Comparison of ENCODE assay signal across 8 cellular contexts in the genomic region with DNA sequence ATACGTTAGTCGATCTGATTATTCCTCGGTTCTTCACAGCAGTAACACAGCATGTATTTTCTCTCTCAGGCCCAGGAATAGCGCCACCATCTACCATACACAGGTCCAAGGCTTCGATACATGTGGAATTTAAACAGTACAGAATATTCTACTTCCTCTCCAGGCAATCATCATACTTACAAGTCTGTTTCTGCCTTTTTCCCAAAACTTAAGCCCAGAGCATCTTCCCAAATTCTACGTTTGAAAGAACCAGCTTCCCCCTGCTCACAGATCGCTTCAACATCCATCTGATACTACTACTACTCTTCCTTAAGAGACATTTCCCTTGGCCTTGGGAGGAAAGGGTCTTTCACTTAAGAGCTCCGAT. TPM values are rescaled to one million over a fixed set of nuclear protein-coding genes. Genes with fewer than 3 reads are reported as not detected.
A peak's percentile ranks its signal among the peaks of the same experiment; 100 is the strongest.
DNase-seq lines count a peak whose midpoint lies in the region; ATAC-seq and TF ChIP-seq lines count a peak whose summit lies in the region.

No MANE protein-coding gene starts in this region.

- no peak for TF ChIP-seq CTCF in WTC11 (IDR thresholded peaks at IDR 0.05)
- peak; percentile 45 for TF ChIP-seq CTCF in foreskin keratinocyte (conservative IDR thresholded peaks at IDR 0.05)
- TF ChIP-seq CTCF in neutrophil (IDR thresholded peaks at IDR 0.05), result no peak

- peaks cover 7% of the 10 kb centered on the region for H3K36me3 Mint-ChIP-seq in activated CD4-positive, alpha-beta T cell treated with anti-CD3 and anti-CD28 coated beads, Interleukin-2, amount 10 ng/mL, durations not matched to agents 7 days and 5 days (ENCODE audit: low read depth)
- no peaks in the 10 kb centered on the region for H3K36me3 Mint-ChIP-seq in WTC11

- peaks cover 35% of the 10 kb centered on the region for H3K4me1 Mint-ChIP-seq in activated CD4-positive, alpha-beta T cell treated with anti-CD3 and anti-CD28 coated beads, Interleukin-2, amount 10 ng/mL, durations not matched to agents 7 days and 5 days
- peaks cover 18% of the 10 kb centered on the region for H3K4me1 Mint-ChIP-seq in WTC11

- no peaks in the 10 kb centered on the region for H3K36me3 ChIP-seq in neutrophil

- CTCF ChIA-PET in activated CD4-positive, alpha-beta T cell treated with anti-CD3 and anti-CD28 coated beads, Interleukin-2, amount 10 ng/mL, durations not matched to agents 7 days and 5 days (lab: Charles Lee), result interaction anchor here (0.6 to 1.6 kb wide), 6 partner anchors 9 to 146 kb away, joined by 3 to 7 read pairs (median 4); no protein-coding TSS in a partner anchor
- CTCF ChIA-PET in WTC11 (lab: Charles Lee), result interaction anchor here (0.6 to 1.5 kb wide), 4 partner anchors 9 to 614 kb away, joined by 3 to 5 read pairs (median 4); no protein-coding TSS in a partner anchor

- H3K27ac ChIP-seq in foreskin keratinocyte, result peak overlapping the region; percentile 31
- H3K27ac ChIP-seq in neutrophil, result peak overlapping the region; percentile 97

- POLR2A ChIA-PET in activated CD4-positive, alpha-beta T cell treated with anti-CD3 and anti-CD28 coated beads, Interleukin-2, amount 10 ng/mL, durations not matched to agents 7 days and 5 days (lab: Charles Lee), result interaction anchor here (0.7 kb wide), 2 partner anchors 26 to 601 kb away, joined by 3 read pairs; no protein-coding TSS in a partner anchor
- POLR2A ChIA-PET in WTC11 (lab: Charles Lee), result interaction anchor here (1.0 to 2.8 kb wide), 11 partner anchors 11 to 483 kb away, joined by 3 to 12 read pairs (median 4); partner anchors contain the start of genes ERO1A, GNPNAT1, NID2 and PSMC6

- H3K9me3 ChIP-seq in neutrophil, result no peaks in the 10 kb centered on the region

- H3K27me3 Mint-ChIP-seq in activated CD4-positive, alpha-beta T cell treated with anti-CD3 and anti-CD28 coated beads, Interleukin-2, amount 10 ng/mL, durations not matched to agents 7 days and 5 days, result peaks cover 20% of the 10 kb centered on the region
- peaks cover 12% of the 10 kb centered on the region for H3K27me3 Mint-ChIP-seq in WTC11 (ENCODE audit: low read depth)

- peak overlapping the region; percentile 93 for H3K27ac Mint-ChIP-seq in activated CD4-positive, alpha-beta T cell treated with anti-CD3 and anti-CD28 coated beads, Interleukin-2, amount 10 ng/mL, durations not matched to agents 7 days and 5 days
- H3K27ac Mint-ChIP-seq in WTC11, result peak overlapping the region; percentile 66

- peak overlapping the region; percentile 78 to 93 for H3K4me3 ChIP-seq in neutrophil (ENCODE audit: low read depth in 1 of 2, low read length in 1 of 2)

- no peak for DNase-seq in activated CD4-positive, alpha-beta T cell treated with anti-CD3 and anti-CD28 coated beads, Interleukin-2, amount 10 ng/mL, durations not matched to agents 7 days and 5 days
- DNase-seq in activated CD4-positive, alpha-beta T cell treated with anti-CD3 and anti-CD28 coated beads, Interleukin-2, amount 50 U/mL, for 48 hours, result no peak
- DNase-seq in NCI-H1105 treated with DMSO at 0.1 percent for 48 hours (lab: John Stamatoyannopoulos, UW), result peak; percentile 61
- DNase-seq in WTC11 (ENCODE audit: low spot score), result no peak
- peak; percentile 9 to 47 for DNase-seq in foreskin keratinocyte
- no peak for DNase-seq in retina

- H3K4me1 ChIP-seq in foreskin keratinocyte, result peaks cover 3% of the 10 kb centered on the region
- peaks cover 25% of the 10 kb centered on the region in 2 experiments for H3K4me1 ChIP-seq in neutrophil (ENCODE audit: control insufficient read depth in 1 of 2, insufficient read depth in 1 of 2, low read depth in 1 of 2, low read length in 1 of 2)

- H3K27me3 ChIP-seq in foreskin keratinocyte, result peaks cover 5% of the 10 kb centered on the region
- peaks cover 15% of the 10 kb centered on the region for H3K27me3 ChIP-seq in neutrophil

- H3K4me3 Mint-ChIP-seq in activated CD4-positive, alpha-beta T cell treated with anti-CD3 and anti-CD28 coated beads, Interleukin-2, amount 10 ng/mL, durations not matched to agents 7 days and 5 days, result peak overlapping the region; percentile 84
- H3K4me3 Mint-ChIP-seq in WTC11, result peak overlapping the region; percentile 79

- no peaks in the 10 kb centered on the region for H3K9me3 Mint-ChIP-seq in activated CD4-positive, alpha-beta T cell treated with anti-CD3 and anti-CD28 coated beads, Interleukin-2, amount 10 ng/mL, durations not matched to agents 7 days and 5 days
- H3K9me3 Mint-ChIP-seq in WTC11, result no peaks in the 10 kb centered on the region

- no peak for ATAC-seq in WTC11
- no peak for ATAC-seq in foreskin keratinocyte
- no peak for ATAC-seq in esophagus mucosa

TF ChIP-seq in WTC11, 78 proteins besides CTCF, POLR2A, EP300 and RAD21:
- TF ChIP-seq, protein P1, sequence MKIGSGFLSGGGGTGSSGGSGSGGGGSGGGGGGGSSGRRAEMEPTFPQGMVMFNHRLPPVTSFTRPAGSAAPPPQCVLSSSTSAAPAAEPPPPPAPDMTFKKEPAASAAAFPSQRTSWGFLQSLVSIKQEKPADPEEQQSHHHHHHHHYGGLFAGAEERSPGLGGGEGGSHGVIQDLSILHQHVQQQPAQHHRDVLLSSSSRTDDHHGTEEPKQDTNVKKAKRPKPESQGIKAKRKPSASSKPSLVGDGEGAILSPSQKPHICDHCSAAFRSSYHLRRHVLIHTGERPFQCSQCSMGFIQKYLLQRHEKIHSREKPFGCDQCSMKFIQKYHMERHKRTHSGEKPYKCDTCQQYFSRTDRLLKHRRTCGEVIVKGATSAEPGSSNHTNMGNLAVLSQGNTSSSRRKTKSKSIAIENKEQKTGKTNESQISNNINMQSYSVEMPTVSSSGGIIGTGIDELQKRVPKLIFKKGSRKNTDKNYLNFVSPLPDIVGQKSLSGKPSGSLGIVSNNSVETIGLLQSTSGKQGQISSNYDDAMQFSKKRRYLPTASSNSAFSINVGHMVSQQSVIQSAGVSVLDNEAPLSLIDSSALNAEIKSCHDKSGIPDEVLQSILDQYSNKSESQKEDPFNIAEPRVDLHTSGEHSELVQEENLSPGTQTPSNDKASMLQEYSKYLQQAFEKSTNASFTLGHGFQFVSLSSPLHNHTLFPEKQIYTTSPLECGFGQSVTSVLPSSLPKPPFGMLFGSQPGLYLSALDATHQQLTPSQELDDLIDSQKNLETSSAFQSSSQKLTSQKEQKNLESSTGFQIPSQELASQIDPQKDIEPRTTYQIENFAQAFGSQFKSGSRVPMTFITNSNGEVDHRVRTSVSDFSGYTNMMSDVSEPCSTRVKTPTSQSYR (CRISPR knock-in tag; IDR thresholded peaks at IDR 0.05), result no peak
- TF ChIP-seq, protein P2, sequence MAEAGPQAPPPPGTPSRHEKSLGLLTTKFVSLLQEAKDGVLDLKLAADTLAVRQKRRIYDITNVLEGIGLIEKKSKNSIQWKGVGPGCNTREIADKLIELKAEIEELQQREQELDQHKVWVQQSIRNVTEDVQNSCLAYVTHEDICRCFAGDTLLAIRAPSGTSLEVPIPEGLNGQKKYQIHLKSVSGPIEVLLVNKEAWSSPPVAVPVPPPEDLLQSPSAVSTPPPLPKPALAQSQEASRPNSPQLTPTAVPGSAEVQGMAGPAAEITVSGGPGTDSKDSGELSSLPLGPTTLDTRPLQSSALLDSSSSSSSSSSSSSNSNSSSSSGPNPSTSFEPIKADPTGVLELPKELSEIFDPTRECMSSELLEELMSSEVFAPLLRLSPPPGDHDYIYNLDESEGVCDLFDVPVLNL (CRISPR knock-in tag; IDR thresholded peaks at IDR 0.05; ENCODE audit: borderline replicate concordance, low read depth), result no peak
- TF ChIP-seq NR2C2 (CRISPR knock-in tag; IDR thresholded peaks at IDR 0.05) (no peak), ZNF416 (CRISPR knock-in tag; IDR thresholded peaks at IDR 0.05) (no peak), KAT7 (CRISPR knock-in tag; IDR thresholded peaks at IDR 0.05; ENCODE audit: borderline replicate concordance) (no peak), CREB1 (CRISPR knock-in tag; IDR thresholded peaks at IDR 0.05) (no peak)

RNA-seq across cellular contexts. Expression of gene TXNDC16, which starts 0.6 kb away (rescaled TPM):
- 10 to 100 TPM; 10.5 to 12.0 TPM for total RNA-seq in activated CD4-positive, alpha-beta T cell treated with anti-CD3 and anti-CD28 coated beads, Interleukin-2, amount 10 ng/mL, durations not matched to agents 7 days and 5 days
- total RNA-seq in WTC11 (2021) (10.9 to 11.4 TPM (median 11.3 TPM) in 3 replicates), foreskin keratinocyte (2.7 and 3.2 TPM in 2 replicates), esophagus mucosa (3.5 TPM)
- polyA plus RNA-seq in foreskin keratinocyte, result 0.63 and 0.94 TPM in 2 replicates

RNA-seq across cellular contexts. Expression of gene GPR137C, which starts 1.0 kb away (rescaled TPM):
- 1 to 10 TPM in 1 of 2 experiments, under 1 TPM in 1; 0.60 to 1.2 TPM for total RNA-seq in activated CD4-positive, alpha-beta T cell treated with anti-CD3 and anti-CD28 coated beads, Interleukin-2, amount 10 ng/mL, durations not matched to agents 7 days and 5 days
- total RNA-seq in WTC11 (2021) (2.7 to 4.1 TPM (median 4.0 TPM) in 3 replicates), foreskin keratinocyte (0.17 and 0.21 TPM in 2 replicates), esophagus mucosa (0.16 TPM)
- 0.06 and 0.10 TPM in 2 replicates for polyA plus RNA-seq in foreskin keratinocyte

Comparison
In these comparisons a context has a peak if more than half of its experiments do, and no peak if none do; other contexts are left out.
1. DNase-seq: peak in NCI-H1105 treated with DMSO at 0.1 percent for 48 hours (single experiment) and foreskin keratinocyte (2 of 2); none in activated CD4-positive, alpha-beta T cell treated with anti-CD3 and anti-CD28 coated beads, Interleukin-2, amount 10 ng/mL, durations not matched to agents 7 days and 5 days (single experiment), activated CD4-positive, alpha-beta T cell treated with anti-CD3 and anti-CD28 coated beads, Interleukin-2, amount 50 U/mL, for 48 hours (0 of 2), WTC11 (single experiment) and retina (single experiment).